ENCODE assay signal across 10 cellular contexts in the genomic region with DNA sequence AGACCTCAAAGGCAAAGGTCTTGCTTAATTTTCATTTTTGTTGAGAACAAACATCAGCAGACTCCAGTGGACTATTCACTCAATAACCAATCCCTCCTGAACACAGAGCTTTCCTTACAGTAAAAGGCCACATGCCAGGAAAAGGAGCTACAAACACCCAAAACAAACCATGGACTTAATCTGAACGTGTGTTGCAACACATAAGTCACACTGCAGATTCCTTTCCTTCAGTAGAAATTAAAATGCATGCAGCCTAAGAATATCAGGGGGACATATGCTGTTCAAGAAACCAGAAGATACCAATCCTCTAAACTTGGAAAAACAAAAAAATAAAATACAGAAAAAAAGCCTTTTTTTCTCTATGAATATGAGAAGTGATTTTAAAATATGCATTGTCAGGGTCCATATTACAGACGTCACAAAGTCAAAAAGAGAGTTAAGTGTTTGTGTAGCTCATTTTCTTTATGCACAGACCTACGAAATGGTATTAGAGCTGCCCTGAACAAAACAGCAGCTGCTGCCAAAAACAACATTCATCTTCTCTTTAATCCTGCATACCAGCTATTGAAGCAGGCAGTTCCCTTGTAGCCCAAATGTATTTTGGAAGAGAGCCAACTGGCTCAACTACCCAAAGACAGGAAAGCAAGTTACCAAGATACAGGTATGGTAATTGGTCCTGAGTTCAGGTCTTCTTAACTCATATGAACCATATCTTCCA. TPM values are rescaled to one million over a fixed set of nuclear protein-coding genes. Genes with fewer than 3 reads are reported as not detected.
DNase-seq lines count a peak whose midpoint lies in the region; ATAC-seq, FAIRE-seq and TF ChIP-seq lines count a peak whose summit lies in the region.
"Had no signal": no experiment of that assay in that cellular context is flagged by ENCODE, and none has a peak within 500 bp of the region (broad histone marks: within the 10 kb centered on the region; RNA-seq: fewer than 3 reads in every experiment).

No MANE protein-coding gene starts in this region.

- H3K27ac Mint-ChIP-seq in immature natural killer cell: no peak overlapping the region

- H3K9me3 Mint-ChIP-seq in immature natural killer cell: peaks cover 0 to 7% (median 2%) of the 10 kb centered on the region in 6 donors

- H3K27me3 ChIP-seq in bronchial epithelial cell (ENCODE audit: control insufficient read depth, insufficient read depth, low read length) (no peaks in the 10 kb centered on the region), H7 (ENCODE audit: control insufficient read depth, insufficient read depth, low read length) (no peaks in the 10 kb centered on the region)
- H3K27me3 ChIP-seq: tibial artery had no signal

- no peaks in the 10 kb centered on the region for H3K27me3 Mint-ChIP-seq in immature natural killer cell (ENCODE audit: low read depth in 3 of 3)

- no peaks in the 10 kb centered on the region for H3K36me3 Mint-ChIP-seq in immature natural killer cell

- TF ChIP-seq CTCF in bronchial epithelial cell (IDR thresholded peaks at IDR 0.05; ENCODE audit: insufficient read depth, low read length, severe bottlenecking): no peak

- FAIRE-seq in bronchial epithelial cell (lab: Jason Lieb, UNC): peak; percentile 55
- FAIRE-seq: G401.6 had no signal

- ATAC-seq in GM21786 (IDR thresholded peaks at IDR 0.05; ENCODE audit: unreplicated experiment) (no peak), GM18907 (IDR thresholded peaks at IDR 0.05; ENCODE audit: unreplicated experiment) (no peak)

- DNase-seq in D341Med (ENCODE audit: low spot score) (peak; percentile 38), NCI-H2081 (lab: John Stamatoyannopoulos, UW) (peak; percentile 74 to 93), bronchial epithelial cell (ENCODE audit: low read depth) (peak; percentile 73), myocyte (ENCODE audit: low read depth) (peak; percentile 64), immature natural killer cell (no peak), H7 (no peak)

- peaks cover 1% of the 10 kb centered on the region for H3K36me3 ChIP-seq in bronchial epithelial cell (ENCODE audit: control insufficient read depth, insufficient read depth, low read length)
- no peaks in the 10 kb centered on the region for H3K36me3 ChIP-seq in H7 (replicated peaks; ENCODE audit: control insufficient read depth, insufficient read depth, low read length)
- H3K36me3 ChIP-seq: tibial artery had no signal

- no peaks in the 10 kb centered on the region for H3K4me1 Mint-ChIP-seq in immature natural killer cell

- H3K4me3 ChIP-seq in bronchial epithelial cell (ENCODE audit: low read depth, low read length) (no peak overlapping the region), H7 (ENCODE audit: insufficient read depth, low read depth, low read length) (no peak overlapping the region)
- H3K4me3 ChIP-seq: tibial artery had no signal

- no peak overlapping the region for H3K4me3 Mint-ChIP-seq in immature natural killer cell

RNA-seq across cellular contexts. Expression of gene KITLG, which starts 26.2 kb away (rescaled TPM):
- 18.2 and 22.4 TPM in 2 replicates for total RNA-seq in bronchial epithelial cell
- 12.8 and 29.3 TPM in 2 replicates for total RNA-seq in myocyte
- polyA plus RNA-seq in myocyte (2012): 0.33 TPM
- polyA plus RNA-seq in immature natural killer cell: not detected
- 5.8 and 7.2 TPM in 2 replicates for total RNA-seq in H7 (2014; rRNA removed; shearing (Covaris generic))

Comparison
In these comparisons a context has a peak if more than half of its experiments do, and no peak if none do; other contexts are left out.
1. DNase-seq: peak in D341Med (single experiment), NCI-H2081 (2 of 2), bronchial epithelial cell (single experiment) and myocyte (single experiment); none in immature natural killer cell (0 of 3) and H7 (single experiment).